11 cellular contexts compared by ENCODE assay signal in the genomic region with DNA sequence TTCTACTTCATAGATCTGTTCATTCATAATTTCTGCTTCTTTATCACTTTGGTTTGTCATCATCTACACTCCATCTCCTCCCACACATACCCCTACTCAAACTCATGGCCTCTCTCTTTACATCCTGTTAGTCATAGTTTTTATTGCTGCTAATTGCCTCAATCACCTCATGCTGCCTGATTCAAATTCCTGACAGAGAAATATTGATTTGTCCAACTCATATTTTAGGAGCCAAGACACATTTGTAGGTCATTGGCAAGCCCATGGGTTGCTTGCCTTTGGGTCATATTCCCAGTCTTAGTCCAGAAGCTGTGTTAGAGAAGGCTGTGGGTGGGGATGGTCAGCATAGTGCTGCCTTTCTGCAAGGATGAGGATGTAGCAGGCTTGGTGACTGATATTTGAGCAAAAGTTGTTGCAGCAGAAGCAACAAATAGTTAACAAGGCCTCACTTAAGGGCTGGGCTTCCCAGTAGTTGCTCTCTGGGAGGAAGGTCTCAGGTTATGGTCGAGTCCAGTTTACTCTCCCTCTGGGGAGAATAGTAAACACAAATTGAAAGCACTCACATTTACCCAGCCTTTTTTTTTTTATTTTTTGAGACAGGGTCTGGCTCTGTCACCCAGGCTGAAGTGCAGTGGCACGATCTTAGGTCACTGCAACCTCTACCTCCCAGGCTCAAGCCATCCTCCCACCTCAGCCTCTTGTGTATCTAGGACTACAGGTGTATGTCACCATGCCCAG. TPM values are rescaled to one million over a fixed set of nuclear protein-coding genes. Genes with fewer than 3 reads are reported as not detected.
A peak's percentile ranks its signal among the peaks of the same experiment; 100 is the strongest.
DNase-seq lines count a peak whose midpoint lies in the region; ATAC-seq and TF ChIP-seq lines count a peak whose summit lies in the region.
"Had no signal": no experiment of that assay in that cellular context is flagged by ENCODE, and none has a peak within 500 bp of the region (broad histone marks: within the 10 kb centered on the region; RNA-seq: fewer than 3 reads in every experiment).

No MANE protein-coding gene starts in this region.

- H3K4me3 ChIP-seq in GM23248 (no peak overlapping the region), right lobe of liver (no peak overlapping the region), thyroid gland (replicated peaks in 1 of 3) (no peak overlapping the region)
- H3K4me3 ChIP-seq: esophagus muscularis mucosa had no signal

- DNase-seq in GM23248 (peak; percentile 40), M059J (ENCODE audit: low read depth) (peak; percentile 31), right lobe of liver (no peak), thyroid gland (no peak), midbrain (lab: John Stamatoyannopoulos, UW) (no peak), NCI-H1092 (lab: John Stamatoyannopoulos, UW) (no peak)
- no peak for DNase-seq in activated naive CD8-positive, alpha-beta T cell treated with anti-CD3 and anti-CD28 coated beads for 36 hours
- DNase-seq: CD8-positive, alpha-beta memory T cell; NCI-H1417 treated with DMSO at 0.1 percent for 48 hours; nucleus accumbens had no signal

- no peaks in the 10 kb centered on the region for H3K9me3 Mint-ChIP-seq in activated naive CD8-positive, alpha-beta T cell treated with anti-CD3 and anti-CD28 coated beads for 36 hours

- H3K36me3 ChIP-seq in GM23248 (ENCODE audit: low read depth) (no peaks in the 10 kb centered on the region), right lobe of liver (no peaks in the 10 kb centered on the region), thyroid gland (no peaks in the 10 kb centered on the region)
- H3K36me3 ChIP-seq: esophagus muscularis mucosa had no signal

- peak overlapping the region; percentile 0 for H3K4me2 ChIP-seq in GM23248 (ENCODE audit: unreplicated experiment)

- H3K27me3 Mint-ChIP-seq in activated naive CD8-positive, alpha-beta T cell treated with anti-CD3 and anti-CD28 coated beads for 36 hours = no peaks in the 10 kb centered on the region
- H3K27me3 Mint-ChIP-seq: CD8-positive, alpha-beta memory T cell had no signal

- no peak overlapping the region for H3K27ac ChIP-seq in GM23248
- H3K27ac ChIP-seq in right lobe of liver = no peak overlapping the region
- H3K27ac ChIP-seq in thyroid gland = no peak overlapping the region
- H3K27ac ChIP-seq: esophagus muscularis mucosa had no signal

- TF ChIP-seq CTCF in right lobe of liver (IDR thresholded peaks at IDR 0.05) = no peak
- TF ChIP-seq CTCF in thyroid gland (IDR thresholded peaks at IDR 0.05) = no peak

- H3K4me1 Mint-ChIP-seq in activated naive CD8-positive, alpha-beta T cell treated with anti-CD3 and anti-CD28 coated beads for 36 hours = peaks cover 10% of the 10 kb centered on the region
- H3K4me1 Mint-ChIP-seq: CD8-positive, alpha-beta memory T cell had no signal

- H2AFZ ChIP-seq in GM23248 = no peak overlapping the region

- H3K9me3 ChIP-seq in GM23248 (ENCODE audit: low read depth) (no peaks in the 10 kb centered on the region), right lobe of liver (no peaks in the 10 kb centered on the region), thyroid gland (no peaks in the 10 kb centered on the region)

- no peaks in the 10 kb centered on the region for H3K79me2 ChIP-seq in GM23248 (ENCODE audit: insufficient read depth)

- H3K9me2 ChIP-seq in GM23248 (ENCODE audit: insufficient read depth) = no peaks in the 10 kb centered on the region

- intact Hi-C loops in right lobe of liver (cut with DNase I) (no loop called here), thyroid gland (cut with DNase I) (no loop called here)

- H3K36me3 Mint-ChIP-seq in activated naive CD8-positive, alpha-beta T cell treated with anti-CD3 and anti-CD28 coated beads for 36 hours = no peaks in the 10 kb centered on the region
- H3K36me3 Mint-ChIP-seq: CD8-positive, alpha-beta memory T cell had no signal

- TF ChIP-seq POLR2A in right lobe of liver (IDR thresholded peaks at IDR 0.05) (no peak), thyroid gland (IDR thresholded peaks at IDR 0.05) (no peak)

- in situ Hi-C loops in GM23248 (cut with MboI) = no loop called here

- peak; percentile 48 to 50 (median 48) for ATAC-seq in right lobe of liver

- WGBS in GM23248 (ENCODE audit: low coverage in 1 of 2, low lambda C conversion rate in 2 of 2, missing lambda C conversion rate in 2 of 2), 2 experiments = 100% methylated on average over 2 of the region's 2 CpGs
- 38% methylated on average over 2 of the region's 2 CpGs for WGBS in right lobe of liver (ENCODE audit: insufficient coverage, low coverage, low lambda C conversion rate, missing lambda C conversion rate)
- WGBS in thyroid gland, 2 donors = 78 to 86% methylated on average over 2 of the region's 2 CpGs

- H4K20me1 ChIP-seq in GM23248 (ENCODE audit: insufficient read depth) = no peaks in the 10 kb centered on the region

- no peak overlapping the region for H3K9ac ChIP-seq in GM23248

- no peak overlapping the region for H3K4me3 Mint-ChIP-seq in activated naive CD8-positive, alpha-beta T cell treated with anti-CD3 and anti-CD28 coated beads for 36 hours
- H3K4me3 Mint-ChIP-seq: CD8-positive, alpha-beta memory T cell had no signal

- H3K4me1 ChIP-seq in GM23248 (ENCODE audit: insufficient read depth) = peaks cover 9% of the 10 kb centered on the region
- H3K4me1 ChIP-seq in right lobe of liver = peaks cover 0 to 31% (median 6%) of the 10 kb centered on the region in 4 donors
- H3K4me1 ChIP-seq in thyroid gland = no peaks in the 10 kb centered on the region
- H3K4me1 ChIP-seq: esophagus muscularis mucosa had no signal

- peaks cover 14% of the 10 kb centered on the region; the same call in 1 of the 2 replicates for H3F3A ChIP-seq in GM23248 (ENCODE audit: insufficient read depth)

- H3K27ac Mint-ChIP-seq in activated naive CD8-positive, alpha-beta T cell treated with anti-CD3 and anti-CD28 coated beads for 36 hours = peak overlapping the region; percentile 49

- no peaks in the 10 kb centered on the region for H3K27me3 ChIP-seq in GM23248 (replicated peaks; ENCODE audit: insufficient read depth)
- no peaks in the 10 kb centered on the region for H3K27me3 ChIP-seq in right lobe of liver
- no peaks in the 10 kb centered on the region for H3K27me3 ChIP-seq in thyroid gland
- H3K27me3 ChIP-seq: esophagus muscularis mucosa had no signal

RNA-seq across cellular contexts. Expression of a gene that starts 22.4 kb away (rescaled TPM):
- total RNA-seq in GM23248 (2014; rRNA removed; shearing (Covaris generic)) = 41.1 and 41.6 TPM in 2 replicates
- 25.9 and 26.9 TPM in 2 replicates for polyA plus RNA-seq in GM23248 (2016; fragmentation: Nextera tagmentation; extraction: Ambion mirVana)
- total RNA-seq in M059J (2014; rRNA removed; shearing (Covaris generic)) = 28.0 and 46.1 TPM in 2 replicates
- 10 to 100 TPM; 53.5 to 55.0 TPM for total RNA-seq in activated naive CD8-positive, alpha-beta T cell treated with anti-CD3 and anti-CD28 coated beads for 36 hours
- total RNA-seq in right lobe of liver = 10 to 100 TPM; 23.2 to 30.9 (median 28.6) TPM
- total RNA-seq in thyroid gland = 100 to 1,000 TPM in 3 of 4 donors, 10 to 100 TPM in 1; 88.0 to 128 (median 102) TPM

Comparison
In these comparisons a context has a peak if more than half of its experiments do, and no peak if none do; other contexts are left out.
1. DNase-seq: peak in GM23248 (single experiment) and M059J (single experiment); none in activated naive CD8-positive, alpha-beta T cell treated with anti-CD3 and anti-CD28 coated beads for 36 hours (single experiment), right lobe of liver (0 of 3), thyroid gland (0 of 2), midbrain (single experiment) and NCI-H1092 (single experiment).